Comparison of ENCODE assay signal across 18 cellular contexts in the genomic region with DNA sequence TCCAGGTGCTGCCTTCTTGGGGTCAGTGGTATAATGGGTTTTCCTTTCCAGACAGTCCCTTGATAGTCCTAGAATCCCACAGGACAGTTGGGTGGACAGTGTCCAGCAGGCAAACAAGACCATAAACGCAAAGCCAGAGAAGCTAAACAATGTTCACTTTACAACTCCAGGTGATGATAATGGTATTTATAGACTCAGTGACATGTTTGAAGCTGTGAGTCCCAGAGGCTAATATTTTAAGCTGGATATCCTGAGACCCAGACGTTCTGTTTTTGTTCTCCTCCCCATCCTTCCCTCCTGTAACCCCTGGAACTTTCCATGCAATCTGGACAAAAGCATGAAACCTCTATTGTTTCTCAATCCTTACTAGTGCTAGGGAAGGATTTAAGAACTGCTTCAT.
DNase-seq lines count a peak whose midpoint lies in the region; ATAC-seq, FAIRE-seq and TF ChIP-seq lines count a peak whose summit lies in the region.
"Had no signal": no experiment of that assay in that cellular context is flagged by ENCODE, and none has a peak within 500 bp of the region (broad histone marks: within the 10 kb centered on the region; RNA-seq: fewer than 3 reads in every experiment).

No MANE protein-coding gene starts in this region.

- no peak for TF ChIP-seq EP300 in HepG2 (IDR thresholded peaks at IDR 0.05; ENCODE audit: low read depth in 2 of 2, low read length in 2 of 2)
- no peak for TF ChIP-seq EP300 in HepG2 (CRISPR knock-in tag; IDR thresholded peaks at IDR 0.05; ENCODE audit: borderline replicate concordance)

- DNase-seq in HepG2 (ENCODE audit: low spot score), result no peak
- peak; percentile 12 for DNase-seq in islet precursor cell
- DNase-seq in smooth muscle cell (lab: John Stamatoyannopoulos, UW; ENCODE audit: unreplicated experiment), result no peak
- no peak for DNase-seq in prostate gland (ENCODE audit: low spot score)
- DNase-seq in adrenal gland, result no peak
- no peak for DNase-seq in NCI-H146 (lab: John Stamatoyannopoulos, UW)
- DNase-seq: amniotic stem cell; DMS153; foreskin melanocyte; left lung; naive B cell; NCI-H446 treated with DMSO at 0.1 percent for 48 hours; SIG-M5; stimulated activated CD4-positive, alpha-beta T cell treated with anti-CD3 and anti-CD28 coated beads, Interleukin-1b, Interleukin-23, amount 100 ng/mL, for 48 hours; testis had no signal

- TF ChIP-seq RAD21 in liver (IDR thresholded peaks at IDR 0.05), result no peak
- no peak for TF ChIP-seq RAD21 in HepG2 (CRISPR knock-in tag; IDR thresholded peaks at IDR 0.05)

- WGBS in liver, result 60% methylated on average over 2 of the region's 2 CpGs
- WGBS in HepG2 (ENCODE audit: low lambda C conversion rate), result 0% methylated on average over 2 of the region's 2 CpGs
- WGBS in smooth muscle cell (ENCODE audit: low lambda C conversion rate), result 30% methylated on average over 2 of the region's 2 CpGs
- 13% methylated on average over 2 of the region's 2 CpGs for WGBS in prostate gland
- WGBS in adrenal gland, 4 donors, result 60 to 65% (median 63%) methylated on average over 2 of the region's 2 CpGs

- H3K4me1 ChIP-seq in liver (ENCODE audit: control insufficient read depth in 4 of 4, insufficient read depth in 4 of 4, low read length in 3 of 4), result peaks cover 7 to 29% (median 17%) of the 10 kb centered on the region in 4 donors
- H3K4me1 ChIP-seq in HepG2 (ENCODE audit: insufficient read depth, low read length), result peaks cover 41% of the 10 kb centered on the region
- H3K4me1 ChIP-seq in smooth muscle cell (ENCODE audit: low read depth), result peaks cover 3% of the 10 kb centered on the region
- H3K4me1 ChIP-seq in prostate gland (replicated peaks), result peaks cover 22% of the 10 kb centered on the region
- H3K4me1 ChIP-seq in adrenal gland (replicated peaks in 1 of 2), result peaks cover 0 to 23% of the 10 kb centered on the region in 2 donors

- H3K9me3 ChIP-seq in liver (ENCODE audit: control insufficient read depth in 4 of 4, low read length in 3 of 4), result no peaks in the 10 kb centered on the region
- no peaks in the 10 kb centered on the region for H3K9me3 ChIP-seq in HepG2 (ENCODE audit: low read length)
- no peaks in the 10 kb centered on the region for H3K9me3 ChIP-seq in smooth muscle cell (replicated peaks; ENCODE audit: low read depth)
- no peaks in the 10 kb centered on the region for H3K9me3 ChIP-seq in prostate gland
- no peaks in the 10 kb centered on the region for H3K9me3 ChIP-seq in adrenal gland (replicated peaks in 1 of 3)
- H3K9me3 ChIP-seq: A549, left lung, testis had no signal

- intact Hi-C loops in HepG2 (cut with micrococcal nuclease; ENCODE audit: unreplicated experiment) (no loop called here), prostate gland (cut with DNase I) (no loop called here), adrenal gland (cut with DNase I) (no loop called here)

- in situ Hi-C loops in HepG2 (cut with HindIII; ENCODE audit: extremely low pct_ligation_motif_present, low pct_unique_long_range_greater_than_20kb), result loop anchor here (25.0 kb wide), 1 partner anchor 735 kb away; no protein-coding TSS in a partner anchor

- no peaks in the 10 kb centered on the region for H3K27me3 ChIP-seq in liver (ENCODE audit: control insufficient read depth in 4 of 4, insufficient read depth in 4 of 4, low read length in 3 of 4)
- 0 out of 5 replicates have a peak, but pooled peaks cover 0 to 1% of the 10 kb centered on the region in 2 experiments for H3K27me3 ChIP-seq in HepG2 (ENCODE audit: control insufficient read depth in 1 of 2, insufficient read depth in 2 of 2, low read length in 2 of 2)
- no peaks in the 10 kb centered on the region for H3K27me3 ChIP-seq in smooth muscle cell (ENCODE audit: low read depth)
- no peaks in the 10 kb centered on the region for H3K27me3 ChIP-seq in prostate gland (replicated peaks; ENCODE audit: insufficient read depth)
- no peaks in the 10 kb centered on the region for H3K27me3 ChIP-seq in adrenal gland
- H3K27me3 ChIP-seq: left lung, testis had no signal

- FAIRE-seq in HepG2 (lab: Jason Lieb, UNC), result no peak
- FAIRE-seq: A549 had no signal

- H3F3A ChIP-seq in smooth muscle cell (ENCODE audit: low read depth), result peaks cover 20% of the 10 kb centered on the region

- CTCF ChIA-PET in HepG2 (lab: Yijun Ruan, JAX; ENCODE audit: low intra/inter-chr PET ratio, low total read pairs), result no interaction called here

- H3K9ac ChIP-seq in liver (ENCODE audit: low read depth in 1 of 2, low read length in 2 of 2) (no peak overlapping the region), HepG2 (ENCODE audit: insufficient read depth, low read depth, low read length) (no peak overlapping the region), smooth muscle cell (ENCODE audit: low read depth) (no peak overlapping the region)

- BruUV-seq in HepG2 (replicated peaks; lab: Mats Ljungman, UMichigan), result no TSS peak

- TF ChIP-seq CTCF in liver (IDR thresholded peaks at IDR 0.05; ENCODE audit: low read depth, low read length, missing input control) (no peak), HepG2 (CRISPR knock-in tag; IDR thresholded peaks at IDR 0.05) (no peak), smooth muscle cell (IDR thresholded peaks at IDR 0.05; ENCODE audit: borderline replicate concordance, insufficient read depth, poor library complexity, severe bottlenecking) (no peak), prostate gland (IDR thresholded peaks at IDR 0.05) (no peak), adrenal gland (IDR thresholded peaks at IDR 0.05) (no peak)

- H3K4me3 ChIP-seq in liver (ENCODE audit: low read depth in 1 of 3, low read length in 3 of 3) (no peak overlapping the region), HepG2 (replicated peaks in 1 of 3; ENCODE audit: insufficient read depth in 1 of 3, low read depth in 2 of 3, low read length in 3 of 3) (no peak overlapping the region), smooth muscle cell (no peak overlapping the region), prostate gland (no peak overlapping the region), adrenal gland (no peak overlapping the region)
- H3K4me3 ChIP-seq: A549, left lung, testis had no signal

- H3K36me3 ChIP-seq in liver (ENCODE audit: control insufficient read depth in 4 of 4, insufficient read depth in 3 of 4, low read depth in 1 of 4, low read length in 3 of 4) (no peaks in the 10 kb centered on the region), HepG2 (replicated peaks in 1 of 2; ENCODE audit: control insufficient read depth in 1 of 2, insufficient read depth in 2 of 2, low read length in 2 of 2) (no peaks in the 10 kb centered on the region), smooth muscle cell (ENCODE audit: low read depth) (no peaks in the 10 kb centered on the region), prostate gland (no peaks in the 10 kb centered on the region), adrenal gland (replicated peaks in 1 of 2) (no peaks in the 10 kb centered on the region)
- H3K36me3 ChIP-seq: left lung had no signal

- no peaks in the 10 kb centered on the region for H4K20me1 ChIP-seq in HepG2 (ENCODE audit: insufficient read depth, low read length)
- no peaks in the 10 kb centered on the region for H4K20me1 ChIP-seq in smooth muscle cell (ENCODE audit: low read depth)

- H2AFZ ChIP-seq in HepG2 (ENCODE audit: low read length), result no peak overlapping the region
- H2AFZ ChIP-seq in smooth muscle cell (ENCODE audit: low read depth), result no peak overlapping the region

- H3K4me2 ChIP-seq in HepG2 (ENCODE audit: low read depth, low read length) (no peak overlapping the region), smooth muscle cell (no peak overlapping the region)
- H3K4me2 ChIP-seq: A549 had no signal

- POLR2A ChIA-PET in HepG2 (lab: Yijun Ruan, JAX), result no interaction called here

- H3K27ac ChIP-seq in liver (ENCODE audit: low read depth in 1 of 2, low read length in 2 of 2) (peak overlapping the region; percentile 52 to 58), HepG2 (ENCODE audit: extremely low read length, insufficient read depth, low read length) (no peak overlapping the region), smooth muscle cell (ENCODE audit: low read depth) (peak overlapping the region; percentile 26), prostate gland (no peak overlapping the region), adrenal gland (no peak overlapping the region)

- TF ChIP-seq POLR2A in HepG2 (IDR thresholded peaks at IDR 0.05; ENCODE audit: insufficient read depth in 1 of 2, low read depth in 2 of 2, low read length in 2 of 2) (no peak), prostate gland (IDR thresholded peaks at IDR 0.05) (no peak), adrenal gland (IDR thresholded peaks at IDR 0.05) (no peak)

- H3K79me2 ChIP-seq in HepG2 (ENCODE audit: insufficient read depth, low read length) (no peaks in the 10 kb centered on the region), smooth muscle cell (ENCODE audit: low read depth) (no peaks in the 10 kb centered on the region)

- ATAC-seq in HepG2 (no peak), HG03025 (IDR thresholded peaks at IDR 0.05; ENCODE audit: low FRiP score, unreplicated experiment) (no peak)
- ATAC-seq: A549, left lung had no signal

TF ChIP-seq in liver, 16 proteins besides CTCF, POLR2A, EP300 and RAD21 (continues in another document):
- TF ChIP-seq YY1 (IDR thresholded peaks at IDR 0.05) (no peak), HNF4A (conservative IDR thresholded peaks at IDR 0.05) (no peak), GABPA (IDR thresholded peaks at IDR 0.05 in 1 of 2, conservative IDR thresholded peaks at IDR 0.05 in 1 of 2) (no peak), FOXA2 (IDR thresholded peaks at IDR 0.05) (no peak)

TF ChIP-seq in HepG2, 621 proteins besides CTCF, POLR2A, EP300 and RAD21:
- TF ChIP-seq, protein P1, sequence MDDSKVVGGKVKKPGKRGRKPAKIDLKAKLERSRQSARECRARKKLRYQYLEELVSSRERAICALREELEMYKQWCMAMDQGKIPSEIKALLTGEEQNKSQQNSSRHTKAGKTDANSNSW (CRISPR knock-in tag; IDR thresholded peaks at IDR 0.05; ENCODE audit: borderline replicate concordance), result no peak
- TF ChIP-seq TEAD2 (CRISPR knock-in tag; IDR thresholded peaks at IDR 0.05) (no peak), MED1 (CRISPR knock-in tag; IDR thresholded peaks at IDR 0.05) (no peak), NCOA1 (CRISPR knock-in tag; IDR thresholded peaks at IDR 0.05) (no peak)
- TF ChIP-seq, protein P2, sequence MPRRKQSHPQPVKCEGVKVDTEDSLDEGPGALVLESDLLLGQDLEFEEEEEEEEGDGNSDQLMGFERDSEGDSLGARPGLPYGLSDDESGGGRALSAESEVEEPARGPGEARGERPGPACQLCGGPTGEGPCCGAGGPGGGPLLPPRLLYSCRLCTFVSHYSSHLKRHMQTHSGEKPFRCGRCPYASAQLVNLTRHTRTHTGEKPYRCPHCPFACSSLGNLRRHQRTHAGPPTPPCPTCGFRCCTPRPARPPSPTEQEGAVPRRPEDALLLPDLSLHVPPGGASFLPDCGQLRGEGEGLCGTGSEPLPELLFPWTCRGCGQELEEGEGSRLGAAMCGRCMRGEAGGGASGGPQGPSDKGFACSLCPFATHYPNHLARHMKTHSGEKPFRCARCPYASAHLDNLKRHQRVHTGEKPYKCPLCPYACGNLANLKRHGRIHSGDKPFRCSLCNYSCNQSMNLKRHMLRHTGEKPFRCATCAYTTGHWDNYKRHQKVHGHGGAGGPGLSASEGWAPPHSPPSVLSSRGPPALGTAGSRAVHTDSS (CRISPR knock-in tag; conservative IDR thresholded peaks at IDR 0.05), result no peak

Comparison
In these comparisons a context has a peak if more than half of its experiments do, and no peak if none do; other contexts are left out.
1. H3K27ac ChIP-seq: peak in liver (2 of 2) and smooth muscle cell (single experiment); none in HepG2 (single experiment), prostate gland (0 of 2) and adrenal gland (0 of 5).